18 cellular contexts compared by ENCODE assay signal in genomic region chr13:112434937-112435523, GRCh38. TPM values are rescaled to one million over a fixed set of nuclear protein-coding genes. Genes with fewer than 3 reads are reported as not detected.
DNase-seq lines count a peak whose midpoint lies in the region; FAIRE-seq and TF ChIP-seq lines count a peak whose summit lies in the region.
"Had no signal": no experiment of that assay in that cellular context is flagged by ENCODE, and none has a peak within 500 bp of the region (broad histone marks: within the 10 kb centered on the region; RNA-seq: fewer than 3 reads in every experiment).

No MANE protein-coding gene starts in this region.

- no TSS peak for BruUV-seq in endothelial cell of umbilical vein (replicated peaks; lab: Mats Ljungman, UMichigan)

- no CpG with 5 or more reads among the region's 12 CpGs for WGBS in trophoblast cell (ENCODE audit: extremely low coverage, insufficient coverage, insufficient read length)

- FAIRE-seq in endothelial cell of umbilical vein (lab: Jason Lieb, UNC): no peak
- FAIRE-seq: GM19239 had no signal

- H4K8ac ChIP-seq in trophoblast cell (ENCODE audit: low read depth, low read length): no peak overlapping the region

- H3K27ac ChIP-seq in endothelial cell of umbilical vein (ENCODE audit: insufficient read depth, low read depth, low read length) (no peak overlapping the region), trophoblast cell (ENCODE audit: low read depth, low read length) (no peak overlapping the region), brain microvascular endothelial cell (no peak overlapping the region)
- H3K27ac ChIP-seq in effector memory CD4-positive, alpha-beta T cell (ENCODE audit: insufficient read depth, low read length, poor library complexity, severe bottlenecking): no peak overlapping the region
- H3K27ac ChIP-seq: BLaER1 had no signal

- H3K27me3 ChIP-seq in H7 (ENCODE audit: control insufficient read depth, insufficient read depth, low read length) (no peaks in the 10 kb centered on the region; the same call in 1 of the 2 replicates), endothelial cell of umbilical vein (ENCODE audit: control insufficient read depth in 2 of 2, insufficient read depth in 2 of 2, low read length in 2 of 2) (no peaks in the 10 kb centered on the region), trophoblast cell (ENCODE audit: insufficient read depth, low read length) (no peaks in the 10 kb centered on the region), brain microvascular endothelial cell (replicated peaks) (no peaks in the 10 kb centered on the region)
- H3K27me3 ChIP-seq in effector memory CD4-positive, alpha-beta T cell (replicated peaks; ENCODE audit: control insufficient read depth, insufficient read depth, low read length, poor library complexity, severe bottlenecking): no peaks in the 10 kb centered on the region
- H3K27me3 ChIP-seq: BLaER1 had no signal

- no peak overlapping the region for H3K14ac ChIP-seq in trophoblast cell (ENCODE audit: low read length)

- dilution Hi-C loops in endothelial cell of umbilical vein (cut with MboI; ENCODE audit: extremely low pct_ligation_motif_present, low sequenced_read_pairs): no loop called here

- H4K12ac ChIP-seq in trophoblast cell (ENCODE audit: low read depth, low read length): no peak overlapping the region

- peak overlapping the region; percentile 8 for H3K23ac ChIP-seq in trophoblast cell (ENCODE audit: low read length)

- no peak overlapping the region for H2AK5ac ChIP-seq in trophoblast cell (ENCODE audit: low read length)

- no peaks in the 10 kb centered on the region for H3K36me3 ChIP-seq in H7 (replicated peaks; ENCODE audit: control insufficient read depth, insufficient read depth, low read length)
- H3K36me3 ChIP-seq in endothelial cell of umbilical vein (ENCODE audit: control insufficient read depth in 2 of 2, extremely low read depth in 1 of 2, insufficient read depth in 2 of 2, low read length in 2 of 2): no peaks in the 10 kb centered on the region
- H3K36me3 ChIP-seq in trophoblast cell (ENCODE audit: control insufficient read depth in 1 of 2, insufficient read depth in 2 of 2, low read length in 2 of 2): no peaks in the 10 kb centered on the region
- no peaks in the 10 kb centered on the region for H3K36me3 ChIP-seq in effector memory CD4-positive, alpha-beta T cell (ENCODE audit: control insufficient read depth, insufficient read depth, low read length)
- H3K36me3 ChIP-seq in brain microvascular endothelial cell (replicated peaks): no peaks in the 10 kb centered on the region
- H3K36me3 ChIP-seq: BLaER1 had no signal

- CTCF ChIA-PET in endothelial cell of umbilical vein (lab: Charles Lee): no interaction called here

- H2BK12ac ChIP-seq in trophoblast cell (ENCODE audit: low read length): no peak overlapping the region

- H3K79me2 ChIP-seq in endothelial cell of umbilical vein (ENCODE audit: control insufficient read depth, insufficient read depth, low read length) (no peaks in the 10 kb centered on the region), trophoblast cell (ENCODE audit: control insufficient read depth, insufficient read depth, low read length, poor library complexity) (no peaks in the 10 kb centered on the region)

- in situ Hi-C loops in brain microvascular endothelial cell (cut with HindIII; ENCODE audit: low pct_ligation_motif_present, low sequenced_read_pairs): no loop called here

- H3K9ac ChIP-seq in endothelial cell of umbilical vein (replicated peaks; ENCODE audit: extremely low read depth, insufficient read depth, low read length) (no peak overlapping the region), trophoblast cell (ENCODE audit: low read length) (no peak overlapping the region)
- H3K9ac ChIP-seq: BLaER1 had no signal

- H3K4me1 ChIP-seq in endothelial cell of umbilical vein (ENCODE audit: control insufficient read depth, extremely low read depth, insufficient read depth, low read length) (no peaks in the 10 kb centered on the region), trophoblast cell (ENCODE audit: control insufficient read depth in 1 of 2, insufficient read depth in 2 of 2, low read length in 2 of 2) (no peaks in the 10 kb centered on the region)
- H3K4me1 ChIP-seq in effector memory CD4-positive, alpha-beta T cell (ENCODE audit: control insufficient read depth, insufficient read depth, low read length, poor library complexity, severe bottlenecking): no peaks in the 10 kb centered on the region
- H3K4me1 ChIP-seq: Caco-2 had no signal

- H2AFZ ChIP-seq in endothelial cell of umbilical vein (ENCODE audit: low read depth, low read length) (no peak overlapping the region), trophoblast cell (ENCODE audit: insufficient read depth, low read length, poor library complexity) (no peak overlapping the region)

- H3K79me1 ChIP-seq in trophoblast cell (ENCODE audit: low read length): no peaks in the 10 kb centered on the region

- POLR2A ChIA-PET in endothelial cell of umbilical vein (lab: Charles Lee): no interaction called here

- H3K4me2 ChIP-seq in endothelial cell of umbilical vein (ENCODE audit: insufficient read depth, low read length): no peak overlapping the region
- H3K4me2 ChIP-seq in trophoblast cell (ENCODE audit: low read length): no peak overlapping the region
- H3K4me2 ChIP-seq: BLaER1 had no signal

- intact Hi-C loops in endothelial cell of umbilical vein (cut with micrococcal nuclease): no loop called here

- no peaks in the 10 kb centered on the region for H4K20me1 ChIP-seq in endothelial cell of umbilical vein (replicated peaks; ENCODE audit: control insufficient read depth, extremely low read depth, insufficient read depth, low read length)
- H4K20me1 ChIP-seq: BLaER1 had no signal

- TF ChIP-seq CTCF in endothelial cell of umbilical vein (IDR thresholded peaks at IDR 0.05; ENCODE audit: extremely low read depth in 1 of 2, insufficient read depth in 1 of 2, low read depth in 1 of 2, low read length in 2 of 2) (no peak), brain microvascular endothelial cell (IDR thresholded peaks at IDR 0.05; ENCODE audit: low read depth, low read length, missing control alignments) (no peak)

- H4K91ac ChIP-seq in trophoblast cell (ENCODE audit: low read depth, low read length): no peak overlapping the region

- H2BK5ac ChIP-seq in trophoblast cell (ENCODE audit: low read depth, low read length, poor library complexity): no peak overlapping the region

- H3K9me3 ChIP-seq in endothelial cell of umbilical vein (replicated peaks; ENCODE audit: control insufficient read depth, insufficient read depth, low read length) (no peaks in the 10 kb centered on the region), trophoblast cell (ENCODE audit: insufficient read depth, low read depth, low read length) (peaks cover 20% of the 10 kb centered on the region)
- no peaks in the 10 kb centered on the region for H3K9me3 ChIP-seq in effector memory CD4-positive, alpha-beta T cell (ENCODE audit: control insufficient read depth, low read length)

- H3K9me1 ChIP-seq in endothelial cell of umbilical vein (replicated peaks; ENCODE audit: control insufficient read depth, extremely low read depth, insufficient read depth, low read length): no peaks in the 10 kb centered on the region

- no peak overlapping the region for H2BK120ac ChIP-seq in trophoblast cell (ENCODE audit: insufficient read depth, low read length, poor library complexity)

- peak; percentile 42 for DNase-seq in activated CD8-positive, alpha-beta memory T cell treated with anti-CD3 and anti-CD28 coated beads for 24 hours
- no peak for DNase-seq in activated CD8-positive, alpha-beta memory T cell treated with anti-CD3 and anti-CD28 coated beads, Interleukin-2, amount 50 U/mL, for 4 hours
- DNase-seq in H7: peak; percentile 30
- no peak for DNase-seq in endothelial cell of umbilical vein (ENCODE audit: low read depth, low spot score)
- DNase-seq in trophoblast cell: no peak
- no peak for DNase-seq in effector memory CD4-positive, alpha-beta T cell
- no peak for DNase-seq in brain microvascular endothelial cell
- DNase-seq in ecto neural progenitor cell (ENCODE audit: low spot score): no peak
- DNase-seq: 8988T; AML-193; Caco-2; CD8-positive, alpha-beta memory T cell; DND-41; GDM1 had no signal

- no peak for TF ChIP-seq POLR2A in endothelial cell of umbilical vein (IDR thresholded peaks at IDR 0.05; ENCODE audit: low read depth, low read length)

- H3K4me3 ChIP-seq in H7 (ENCODE audit: insufficient read depth, low read depth, low read length): no peak overlapping the region
- H3K4me3 ChIP-seq in endothelial cell of umbilical vein (replicated peaks in 1 of 3; ENCODE audit: insufficient read depth in 1 of 3, low read depth in 1 of 3, low read length in 3 of 3): no peak overlapping the region
- H3K4me3 ChIP-seq in trophoblast cell (ENCODE audit: low read depth, low read length): peak overlapping the region; percentile 27
- H3K4me3 ChIP-seq in effector memory CD4-positive, alpha-beta T cell (ENCODE audit: insufficient read depth, low read depth, low read length, poor library complexity, severe bottlenecking): no peak overlapping the region
- H3K4me3 ChIP-seq in brain microvascular endothelial cell (ENCODE audit: low read depth, low read length): no peak overlapping the region
- H3K4me3 ChIP-seq: BLaER1 had no signal

- no peak overlapping the region for H3K4ac ChIP-seq in trophoblast cell (ENCODE audit: low read depth, low read length)

- H3K18ac ChIP-seq in trophoblast cell (ENCODE audit: low read length): no peak overlapping the region

TF ChIP-seq in endothelial cell of umbilical vein, 7 proteins besides CTCF, POLR2A, EP300 and RAD21 (continues in another document):
- TF ChIP-seq GATA2 (IDR thresholded peaks at IDR 0.05; ENCODE audit: insufficient read depth, insufficient read length, low read depth, low read length) (no peak), MYC (IDR thresholded peaks at IDR 0.05; ENCODE audit: low read depth, low read length) (no peak), POLR2AphosphoS5 (IDR thresholded peaks at IDR 0.05; ENCODE audit: insufficient read depth, low read depth, low read length) (no peak), JUN (IDR thresholded peaks at IDR 0.05; ENCODE audit: borderline replicate concordance, insufficient read depth, insufficient read length, low read depth) (no peak), EZH2 (IDR thresholded peaks at IDR 0.05; ENCODE audit: borderline replicate concordance, low read depth, low read length, severe bottlenecking) (no peak), FOS (IDR thresholded peaks at IDR 0.05; ENCODE audit: borderline replicate concordance, insufficient read depth, low read length) (no peak)

RNA-seq across cellular contexts. Expression of gene SPACA7, which starts 58.9 kb away (rescaled TPM):
- total RNA-seq in H7 (2014; rRNA removed; shearing (Covaris generic)): not detected in 2 replicates
- total RNA-seq in endothelial cell of umbilical vein: not detected in 2 replicates
- polyA plus RNA-seq in endothelial cell of umbilical vein: not detected in 2 replicates
- polyA plus RNA-seq in endothelial cell of umbilical vein (2011; cell fraction: cytosol; rRNA removed): not detected in 2 replicates
- not detected in 2 replicates for polyA plus RNA-seq in endothelial cell of umbilical vein (2011; cell fraction: nucleus; rRNA removed)
- polyA plus RNA-seq in endothelial cell of umbilical vein (2012): not detected in 2 replicates
- polyA minus RNA-seq in endothelial cell of umbilical vein: not detected in 2 replicates
- polyA minus RNA-seq in endothelial cell of umbilical vein (2011; cell fraction: cytosol; rRNA and poly(A)+ RNA removed): not detected
- polyA minus RNA-seq in endothelial cell of umbilical vein (2011; cell fraction: nucleus; rRNA and poly(A)+ RNA removed): not detected in 2 replicates
- polyA plus RNA-seq in trophoblast cell (2013): not detected in 2 replicates
- total RNA-seq: Caco-2; CD8-positive, alpha-beta memory T cell; H4; HT-29 had no signal
- polyA plus RNA-seq: CD8-positive, alpha-beta memory T cell had no signal

Comparison
In these comparisons a context has a peak if more than half of its experiments do, and no peak if none do; other contexts are left out.
1. DNase-seq: peak in activated CD8-positive, alpha-beta memory T cell treated with anti-CD3 and anti-CD28 coated beads for 24 hours (single experiment) and H7 (single experiment); none in activated CD8-positive, alpha-beta memory T cell treated with anti-CD3 and anti-CD28 coated beads, Interleukin-2, amount 50 U/mL, for 4 hours (single experiment), endothelial cell of umbilical vein (single experiment), trophoblast cell (0 of 2), effector memory CD4-positive, alpha-beta T cell (0 of 3), brain microvascular endothelial cell (single experiment) and ecto neural progenitor cell (single experiment).